Comparison of ENCODE assay signal across 11 cellular contexts in genomic region chr17:39757931-39758873, GRCh38. TPM values are rescaled to one million over a fixed set of nuclear protein-coding genes. Genes with fewer than 3 reads are reported as not detected.
DNase-seq lines count a peak whose midpoint lies in the region; ATAC-seq, FAIRE-seq and TF ChIP-seq lines count a peak whose summit lies in the region.
"Had no signal": no experiment of that assay in that cellular context is flagged by ENCODE, and none has a peak within 500 bp of the region (broad histone marks: within the 10 kb centered on the region; RNA-seq: fewer than 3 reads in every experiment).

No MANE protein-coding gene starts in this region.

- no peaks in the 10 kb centered on the region for H3K36me3 ChIP-seq in DND-41 (ENCODE audit: insufficient read depth, low read length)
- peaks cover 3% of the 10 kb centered on the region; the same call in 1 of the 2 replicates for H3K36me3 ChIP-seq in MM.1S (replicated peaks; ENCODE audit: insufficient read depth, low read length)

- H3K27me3 ChIP-seq in DND-41 (ENCODE audit: insufficient read depth, low read length, poor library complexity) (no peaks in the 10 kb centered on the region), MM.1S (replicated peaks; ENCODE audit: insufficient read depth, low read length) (no peaks in the 10 kb centered on the region)

- H4K20me1 ChIP-seq in DND-41 (ENCODE audit: insufficient read depth, low read length) = no peaks in the 10 kb centered on the region
- no peaks in the 10 kb centered on the region for H4K20me1 ChIP-seq in MM.1S (ENCODE audit: insufficient read depth, low read length)

- H3K27ac ChIP-seq in DND-41 (ENCODE audit: low read length) = peak overlapping the region; percentile 44
- H3K27ac ChIP-seq in MM.1S (ENCODE audit: low read length) = peak overlapping the region; percentile 99

- H3K4me3 Mint-ChIP-seq in naive B cell = peak overlapping the region; percentile 66 to 94 (median 88)

- H3K9me3 Mint-ChIP-seq in naive B cell = no peaks in the 10 kb centered on the region

- no peak overlapping the region for H3K4me2 ChIP-seq in DND-41 (ENCODE audit: insufficient read depth, low read length)
- peak overlapping the region; percentile 90 for H3K4me2 ChIP-seq in MM.1S (ENCODE audit: low read depth, low read length)
- H3K4me2 ChIP-seq: SK-N-SH had no signal

- peaks cover 6% of the 10 kb centered on the region in 2 donors for H3K36me3 Mint-ChIP-seq in naive B cell

- no peaks in the 10 kb centered on the region for H3K27me3 Mint-ChIP-seq in naive B cell

- H3K9me2 ChIP-seq in MM.1S (replicated peaks; ENCODE audit: insufficient read depth, low read length) = no peaks in the 10 kb centered on the region
- H3K9me2 ChIP-seq: SK-N-SH had no signal

- no peak overlapping the region for H3K4me3 ChIP-seq in DND-41 (ENCODE audit: low read depth in 1 of 2, low read length in 2 of 2)
- no peak overlapping the region for H3K4me3 ChIP-seq in MM.1S (ENCODE audit: low read length)

- no peaks in the 10 kb centered on the region for H3K79me2 ChIP-seq in DND-41 (ENCODE audit: insufficient read depth, low read length)
- H3K79me2 ChIP-seq in MM.1S (ENCODE audit: low read length) = peaks cover 48% of the 10 kb centered on the region

- TF ChIP-seq CTCF in DND-41 (IDR thresholded peaks at IDR 0.05; ENCODE audit: borderline replicate concordance, extremely low read depth, low read length, poor library complexity, severe bottlenecking) (no peak), MM.1S (IDR thresholded peaks at IDR 0.05; ENCODE audit: low read length) (no peak)

- peaks cover 57 to 82% (median 59%) of the 10 kb centered on the region in 3 donors for H3K4me1 Mint-ChIP-seq in naive B cell

- H2AFZ ChIP-seq in DND-41 (ENCODE audit: low read depth, low read length) (no peak overlapping the region), MM.1S (ENCODE audit: low read length) (no peak overlapping the region)

- ATAC-seq in DND-41 (ENCODE audit: insufficient read depth, low read depth) (no peak), naive B cell (ENCODE audit: low read depth in 2 of 2) (no peak), GM21390 (IDR thresholded peaks at IDR 0.05; ENCODE audit: unreplicated experiment) (no peak), GM21360 (IDR thresholded peaks at IDR 0.05; ENCODE audit: unreplicated experiment) (no peak)
- ATAC-seq: left colon had no signal

- H3K27ac Mint-ChIP-seq in naive B cell = peak overlapping the region; percentile 95 to 100 (median 100)

- H3K9ac ChIP-seq in DND-41 (ENCODE audit: low read depth, low read length) (no peak overlapping the region), MM.1S (ENCODE audit: low read length) (peak overlapping the region; percentile 99)
- H3K9ac ChIP-seq: SK-N-SH had no signal

- peaks cover 61% of the 10 kb centered on the region for H3K4me1 ChIP-seq in DND-41 (ENCODE audit: insufficient read depth, low read length)
- peaks cover 64% of the 10 kb centered on the region for H3K4me1 ChIP-seq in MM.1S (ENCODE audit: low read length)

- peaks cover 63% of the 10 kb centered on the region for H3F3A ChIP-seq in MM.1S (ENCODE audit: insufficient read depth, low read length)

- DNase-seq in DND-41 (peak; percentile 50), MM.1S (peak; percentile 87), activated T-cell treated with anti-CD3 and anti-CD28 coated beads for 1 hour (ENCODE audit: low read depth) (peak; percentile 22), naive B cell (peak; percentile 31), kidney tubule cell (ENCODE audit: low spot score) (no peak), RCC 7860 (ENCODE audit: low spot score) (no peak)
- DNase-seq: left colon, SK-N-SH had no signal

- FAIRE-seq in RCC 7860 (lab: Jason Lieb, UNC) = no peak
- FAIRE-seq: H54 had no signal

- H3K9me3 ChIP-seq in DND-41 (ENCODE audit: insufficient read depth, low read length, severe bottlenecking) = no peaks in the 10 kb centered on the region
- H3K9me3 ChIP-seq in MM.1S (replicated peaks; ENCODE audit: insufficient read depth, low read length) = no peaks in the 10 kb centered on the region
- H3K9me3 ChIP-seq: SK-N-SH had no signal

RNA-seq across cellular contexts. Expression of gene GRB7, which starts 20.5 kb away (rescaled TPM):
- under 1 TPM in 3 of 6 donors, not detected in 3; 0.23 to 0.65 (median 0.29) TPM for polyA plus RNA-seq in naive B cell (ENCODE audit: low read depth in 6 of 6)
- polyA plus RNA-seq: SK-N-SH had no signal

RNA-seq across cellular contexts. Expression of gene MIEN1, which starts 27.9 kb away (rescaled TPM):
- polyA plus RNA-seq in naive B cell (ENCODE audit: low read depth in 6 of 6) = 100 to 1,000 TPM in 5 of 6 donors, 10 to 100 TPM in 1; 99.3 to 135 (median 123) TPM

RNA-seq across cellular contexts. Expression of gene ERBB2, which starts 58.3 kb away (rescaled TPM):
- polyA plus RNA-seq in naive B cell (ENCODE audit: low read depth in 6 of 6) = 1 to 10 TPM in 3 of 6 donors, under 1 TPM in 3; 0.20 to 3.0 (median 1.1) TPM

Comparison
In these comparisons a context has a peak if more than half of its experiments do, and no peak if none do; other contexts are left out.
1. DNase-seq: peak in DND-41 (single experiment), MM.1S (single experiment), activated T-cell treated with anti-CD3 and anti-CD28 coated beads for 1 hour (single experiment) and naive B cell (single experiment); none in kidney tubule cell (single experiment) and RCC 7860 (single experiment).